17 cellular contexts compared by ENCODE assay signal in the genomic region with DNA sequence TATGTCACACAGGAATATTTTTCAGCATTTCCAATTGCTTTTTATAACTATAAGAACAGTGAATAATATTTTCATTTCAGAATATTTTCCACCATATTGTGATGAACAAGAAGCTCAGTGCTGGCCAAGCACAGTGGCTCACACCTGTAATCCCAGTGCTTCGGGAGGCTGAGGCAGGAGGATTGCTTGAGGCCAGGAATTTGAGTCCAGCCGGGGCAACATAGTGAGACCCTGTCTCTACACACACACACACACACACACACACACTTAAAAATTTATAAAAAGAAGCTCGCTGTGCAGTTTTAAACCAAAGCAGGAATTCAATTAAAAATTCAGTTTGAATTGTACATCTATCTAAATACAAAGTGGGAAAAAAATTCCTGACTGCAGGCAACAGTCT. TPM values are rescaled to one million over a fixed set of nuclear protein-coding genes. Genes with fewer than 3 reads are reported as not detected.
DNase-seq lines count a peak whose midpoint lies in the region; ATAC-seq and TF ChIP-seq lines count a peak whose summit lies in the region.
"Had no signal": no experiment of that assay in that cellular context is flagged by ENCODE, and none has a peak within 500 bp of the region (broad histone marks: within the 10 kb centered on the region; RNA-seq: fewer than 3 reads in every experiment).

No MANE protein-coding gene starts in this region.

- H3K4me3 ChIP-seq in Panc1 (ENCODE audit: low read depth in 2 of 2, low read length in 2 of 2), result peak overlapping the region in 1 of 2 experiments; percentile 74; a peak in 3 of 4 replicates

- peaks cover 76% of the 10 kb centered on the region for H3K4me1 Mint-ChIP-seq in activated T-cell treated with anti-CD3 and anti-CD28 coated beads, Interleukin-2, amount 50 U/mL, for 24 hours (ENCODE audit: low read depth)
- H3K4me1 Mint-ChIP-seq in activated T-cell treated with anti-CD3 and anti-CD28 coated beads, Interleukin-2, amount 50 U/mL, for 72 hours (ENCODE audit: low read depth), result peaks cover 69% of the 10 kb centered on the region
- peaks cover 51% of the 10 kb centered on the region for H3K4me1 Mint-ChIP-seq in brain
- H3K4me1 Mint-ChIP-seq in natural killer cell treated with Interleukin-12 subunit alpha and Interleukin-12 subunit beta and Interleukin-15 and Interleukin-18, amount 100 ng/mL, for 72 hours (ENCODE audit: low read depth in 2 of 2), result peaks cover 68 to 69% of the 10 kb centered on the region in 2 donors

- peak overlapping the region; percentile 14 for H3K27ac Mint-ChIP-seq in activated T-cell treated with anti-CD3 and anti-CD28 coated beads, Interleukin-2, amount 50 U/mL, for 24 hours
- H3K27ac Mint-ChIP-seq in activated T-cell treated with anti-CD3 and anti-CD28 coated beads, Interleukin-2, amount 50 U/mL, for 72 hours, result no peak overlapping the region
- H3K27ac Mint-ChIP-seq in brain, result no peak overlapping the region
- H3K27ac Mint-ChIP-seq in natural killer cell treated with Interleukin-12 subunit alpha and Interleukin-12 subunit beta and Interleukin-15 and Interleukin-18, amount 100 ng/mL, for 72 hours, result peak overlapping the region; percentile 42 to 88
- H3K27ac Mint-ChIP-seq: H9 had no signal

- ATAC-seq in activated T-cell treated with anti-CD3 and anti-CD28 coated beads, Interleukin-2, amount 50 U/mL, for 72 hours (replicated peaks in 1 of 2), result no peak
- ATAC-seq in Panc1 (no peak), HG02588 (IDR thresholded peaks at IDR 0.05; ENCODE audit: unreplicated experiment) (no peak)
- ATAC-seq in natural killer cell treated with Interleukin-12 subunit alpha and Interleukin-12 subunit beta and Interleukin-15 and Interleukin-18, amount 100 ng/mL, for 72 hours, result no peak

- no peaks in the 10 kb centered on the region for H3K9me3 ChIP-seq in Panc1 (ENCODE audit: control insufficient read depth, insufficient read depth, low read depth, low read length)

- H3K4me3 Mint-ChIP-seq in activated T-cell treated with anti-CD3 and anti-CD28 coated beads, Interleukin-2, amount 50 U/mL, for 24 hours, result no peak overlapping the region
- peak overlapping the region in 1 of 2 donors; percentile 88 for H3K4me3 Mint-ChIP-seq in activated T-cell treated with anti-CD3 and anti-CD28 coated beads, Interleukin-2, amount 50 U/mL, for 72 hours
- peak overlapping the region in 4 of 5 experiments; percentile 13 to 33 (median 23) for H3K4me3 Mint-ChIP-seq in brain
- peak overlapping the region; percentile 35 for H3K4me3 Mint-ChIP-seq in natural killer cell treated with Interleukin-12 subunit alpha and Interleukin-12 subunit beta and Interleukin-15 and Interleukin-18, amount 100 ng/mL, for 72 hours

- H3K36me3 ChIP-seq in Panc1 (ENCODE audit: control insufficient read depth, insufficient read depth, low read length), result no peaks in the 10 kb centered on the region

- TF ChIP-seq CTCF in Panc1 (IDR thresholded peaks at IDR 0.05) (no peak), brain (conservative IDR thresholded peaks at IDR 0.05) (no peak)

- no TSS peak for BruUV-seq in Panc1 (replicated peaks; lab: Mats Ljungman, UMichigan)

- intact Hi-C loops in Panc1 (cut with micrococcal nuclease; ENCODE audit: unreplicated experiment), result no loop called here

- H3K27me3 ChIP-seq in Panc1 (ENCODE audit: control insufficient read depth, insufficient read depth, low read length), result no peaks in the 10 kb centered on the region

- no peak for DNase-seq in activated T-cell treated with anti-CD3 and anti-CD28 coated beads, Interleukin-2, amount 50 U/mL, for 24 hours
- DNase-seq in activated T-cell treated with anti-CD3 and anti-CD28 coated beads, Interleukin-2, amount 50 U/mL, for 72 hours, result no peak
- DNase-seq in Panc1 (ENCODE audit: low read depth, low spot score) (no peak), SIG-M5 treated with dmso at 0.1 percent for 504 hours (lab: John Stamatoyannopoulos, UW; ENCODE audit: unreplicated experiment) (no peak), NCI-H524 (lab: John Stamatoyannopoulos, UW) (no peak)
- DNase-seq in natural killer cell treated with Interleukin-12 subunit alpha and Interleukin-12 subunit beta and Interleukin-15 and Interleukin-18, amount 100 ng/mL, for 72 hours (ENCODE audit: low spot score), result peak; percentile 3
- DNase-seq: Calu3; H9; NCI-H1092; NCI-H2227 treated with DMSO at 0.1 percent for 48 hours; NCI-H526 treated with DMSO at 0.1 percent for 48 hours; NK-92 treated with Interleukin-12 subunit alpha and Interleukin-12 subunit beta, amount 100 ng/mL, for 24 hours; OCI-M1 had no signal

- H3K36me3 Mint-ChIP-seq in activated T-cell treated with anti-CD3 and anti-CD28 coated beads, Interleukin-2, amount 50 U/mL, for 24 hours (ENCODE audit: low read depth), result no peaks in the 10 kb centered on the region
- peaks cover 0 to 1% of the 10 kb centered on the region in 2 donors for H3K36me3 Mint-ChIP-seq in activated T-cell treated with anti-CD3 and anti-CD28 coated beads, Interleukin-2, amount 50 U/mL, for 72 hours (ENCODE audit: insufficient read depth in 2 of 2)
- no peaks in the 10 kb centered on the region for H3K36me3 Mint-ChIP-seq in brain
- H3K36me3 Mint-ChIP-seq in natural killer cell treated with Interleukin-12 subunit alpha and Interleukin-12 subunit beta and Interleukin-15 and Interleukin-18, amount 100 ng/mL, for 72 hours, result no peaks in the 10 kb centered on the region

- peaks cover 29% of the 10 kb centered on the region for H3K4me1 ChIP-seq in Panc1 (ENCODE audit: control insufficient read depth, insufficient read depth, low read length)

- CTCF ChIA-PET in Panc1 (lab: Charles Lee), result no interaction called here

- H3K27me3 Mint-ChIP-seq in activated T-cell treated with anti-CD3 and anti-CD28 coated beads, Interleukin-2, amount 50 U/mL, for 24 hours, result peaks cover 33% of the 10 kb centered on the region
- peaks cover 33% of the 10 kb centered on the region for H3K27me3 Mint-ChIP-seq in activated T-cell treated with anti-CD3 and anti-CD28 coated beads, Interleukin-2, amount 50 U/mL, for 72 hours (ENCODE audit: low read depth)
- peaks cover 87% of the 10 kb centered on the region for H3K27me3 Mint-ChIP-seq in brain
- peaks cover 9 to 10% of the 10 kb centered on the region in 2 donors for H3K27me3 Mint-ChIP-seq in natural killer cell treated with Interleukin-12 subunit alpha and Interleukin-12 subunit beta and Interleukin-15 and Interleukin-18, amount 100 ng/mL, for 72 hours

- H3K9me3 Mint-ChIP-seq in activated T-cell treated with anti-CD3 and anti-CD28 coated beads, Interleukin-2, amount 50 U/mL, for 24 hours, result no peaks in the 10 kb centered on the region
- H3K9me3 Mint-ChIP-seq in activated T-cell treated with anti-CD3 and anti-CD28 coated beads, Interleukin-2, amount 50 U/mL, for 72 hours, result no peaks in the 10 kb centered on the region
- H3K9me3 Mint-ChIP-seq in brain, result peaks cover 0 to 4% (median 0%) of the 10 kb centered on the region in 5 experiments
- H3K9me3 Mint-ChIP-seq in natural killer cell treated with Interleukin-12 subunit alpha and Interleukin-12 subunit beta and Interleukin-15 and Interleukin-18, amount 100 ng/mL, for 72 hours, result no peaks in the 10 kb centered on the region

- H3K27ac ChIP-seq in Panc1 (ENCODE audit: low read length), result peak overlapping the region; percentile 93
- H3K27ac ChIP-seq: RWPE1 had no signal

- POLR2A ChIA-PET in Panc1 (lab: Charles Lee), result no interaction called here

- in situ Hi-C loops in Panc1 (cut with HindIII; ENCODE audit: low pct_unique_long_range_greater_than_20kb, low sequenced_read_pairs), result no loop called here

RNA-seq across cellular contexts. Expression of gene ZFYVE28, which starts 3.2 kb away (rescaled TPM):
- total RNA-seq in activated T-cell treated with anti-CD3 and anti-CD28 coated beads, Interleukin-2, amount 50 U/mL, for 72 hours, result 10 to 100 TPM; 14.4 to 24.4 TPM
- total RNA-seq in Panc1 (2021; ENCODE audit: unreplicated experiment), result 11.9 TPM
- polyA plus RNA-seq in Panc1 (2012; ENCODE audit: insufficient read length), result 13.0 TPM
- 5.5 TPM for polyA plus RNA-seq in brain (ENCODE audit: insufficient read depth, low read depth, low replicate concordance)
- 10 to 100 TPM; 13.8 to 25.6 TPM for total RNA-seq in natural killer cell treated with Interleukin-12 subunit alpha and Interleukin-12 subunit beta and Interleukin-15 and Interleukin-18, amount 100 ng/mL, for 72 hours

RNA-seq across cellular contexts. Expression of gene CFAP99, which starts 3.5 kb away (rescaled TPM):
- total RNA-seq in activated T-cell treated with anti-CD3 and anti-CD28 coated beads, Interleukin-2, amount 50 U/mL, for 72 hours, result not detected
- 0.33 TPM for total RNA-seq in Panc1 (2021; ENCODE audit: unreplicated experiment)
- 0.21 TPM for polyA plus RNA-seq in Panc1 (2012; ENCODE audit: insufficient read length)
- polyA plus RNA-seq in brain (ENCODE audit: insufficient read depth, low read depth, low replicate concordance), result 0.71 TPM
- not detected for total RNA-seq in natural killer cell treated with Interleukin-12 subunit alpha and Interleukin-12 subunit beta and Interleukin-15 and Interleukin-18, amount 100 ng/mL, for 72 hours
- total RNA-seq: A172, Calu3 had no signal

RNA-seq across cellular contexts. Expression of gene RNF4, which starts 53.7 kb away (rescaled TPM):
- 10 to 100 TPM; 86.3 to 97.0 TPM for total RNA-seq in activated T-cell treated with anti-CD3 and anti-CD28 coated beads, Interleukin-2, amount 50 U/mL, for 72 hours
- 55.0 TPM for total RNA-seq in Panc1 (2021; ENCODE audit: unreplicated experiment)
- 59.0 TPM for polyA plus RNA-seq in Panc1 (2012; ENCODE audit: insufficient read length)
- polyA plus RNA-seq in brain (ENCODE audit: insufficient read depth, low read depth, low replicate concordance), result 51.1 TPM
- total RNA-seq in natural killer cell treated with Interleukin-12 subunit alpha and Interleukin-12 subunit beta and Interleukin-15 and Interleukin-18, amount 100 ng/mL, for 72 hours, result 100 to 1,000 TPM; 112 to 136 TPM

Comparison
In these comparisons a context has a peak if more than half of its experiments do, and no peak if none do; other contexts are left out.
1. H3K27ac Mint-ChIP-seq: peak in activated T-cell treated with anti-CD3 and anti-CD28 coated beads, Interleukin-2, amount 50 U/mL, for 24 hours (single experiment) and natural killer cell treated with Interleukin-12 subunit alpha and Interleukin-12 subunit beta and Interleukin-15 and Interleukin-18, amount 100 ng/mL, for 72 hours (2 of 2); none in activated T-cell treated with anti-CD3 and anti-CD28 coated beads, Interleukin-2, amount 50 U/mL, for 72 hours (single experiment) and brain (0 of 5).